In the genomic region with DNA sequence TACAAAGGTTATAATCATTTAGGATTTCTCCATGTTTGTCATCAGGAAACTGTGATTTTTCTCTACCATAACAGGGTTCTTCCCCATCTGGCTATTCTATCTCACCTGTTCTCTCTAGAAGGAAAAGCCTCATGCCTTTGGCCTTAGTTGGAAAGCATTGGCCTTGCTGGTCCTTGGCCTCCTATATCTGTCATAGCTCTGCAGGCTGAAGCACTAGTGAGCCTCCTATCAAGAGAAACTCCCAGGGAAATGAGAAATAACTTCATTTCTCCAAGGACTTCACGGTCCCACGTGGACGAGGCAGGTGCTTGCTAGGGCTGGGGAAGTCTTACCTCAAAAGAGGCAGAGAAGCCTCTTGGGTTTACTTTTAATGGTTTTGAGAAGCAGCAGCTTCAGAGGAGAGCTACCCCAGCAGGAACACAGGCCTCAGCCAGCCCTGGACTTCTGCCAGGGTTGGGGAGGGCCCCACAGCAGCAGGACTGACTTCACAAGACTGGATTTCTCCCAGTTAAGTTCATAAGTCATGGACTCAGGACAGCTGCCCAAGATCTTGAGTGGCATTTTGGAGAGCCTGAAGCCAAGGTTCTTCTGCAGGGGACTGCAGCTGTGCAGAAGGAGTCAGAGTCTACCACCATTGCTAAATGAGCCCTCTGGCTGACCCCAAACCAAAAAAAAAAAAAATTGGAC, we compare ENCODE assay signal across 10 cellular contexts. TPM values are rescaled to one million over a fixed set of nuclear protein-coding genes. Genes with fewer than 3 reads are reported as not detected.
A peak's percentile ranks its signal among the peaks of the same experiment; 100 is the strongest.
DNase-seq lines count a peak whose midpoint lies in the region; ATAC-seq and TF ChIP-seq lines count a peak whose summit lies in the region.
"Had no signal": no experiment of that assay in that cellular context is flagged by ENCODE, and none has a peak within 500 bp of the region (broad histone marks: within the 10 kb centered on the region; RNA-seq: fewer than 3 reads in every experiment).

No MANE protein-coding gene starts in this region.

- no peak for TF ChIP-seq EP300 in stomach (IDR thresholded peaks at IDR 0.05)

- in situ Hi-C loops in IMR-90 (cut with MboI; ENCODE audit: low sequenced_read_pairs): no loop called here

- no peak overlapping the region for H3K9ac ChIP-seq in IMR-90 (ENCODE audit: low read depth, low read length)

- H2BK15ac ChIP-seq in IMR-90 (ENCODE audit: low read depth, low read length): no peak overlapping the region

- H3K27ac Mint-ChIP-seq in chondrocyte (ENCODE audit: unreplicated experiment) (peak overlapping the region; percentile 75), WTC11 (no peak overlapping the region)
- H3K27ac Mint-ChIP-seq: activated naive CD8-positive, alpha-beta T cell had no signal

- H3K14ac ChIP-seq in IMR-90 (replicated peaks; ENCODE audit: low read depth, low read length): no peak overlapping the region

- TF ChIP-seq POLR2A in IMR-90 (IDR thresholded peaks at IDR 0.05; ENCODE audit: low read depth, low read length) (no peak), stomach (IDR thresholded peaks at IDR 0.05) (no peak), Peyer's patch (IDR thresholded peaks at IDR 0.05) (no peak)

- H3K56ac ChIP-seq in IMR-90 (ENCODE audit: extremely low read depth, insufficient read depth, low read length): no peak overlapping the region

- intact Hi-C loops in IMR-90 (cut with micrococcal nuclease) (loop anchor here (1.0 kb wide), 1 partner anchor 15 kb away; no protein-coding TSS in a partner anchor), stomach (cut with DNase I; ENCODE audit: low total_unique reads) (no loop called here)

- H3K27ac ChIP-seq in IMR-90 (ENCODE audit: insufficient read depth, low read length): no peak overlapping the region; the same call in 1 of the 2 replicates
- H3K27ac ChIP-seq in stomach: peak overlapping the region in 3 of 5 donors; percentile 43 to 74 (median 44)
- no peak overlapping the region for H3K27ac ChIP-seq in Peyer's patch

- H3K79me1 ChIP-seq in IMR-90 (ENCODE audit: low read depth in 1 of 2, low read length in 2 of 2): no peaks in the 10 kb centered on the region

- no peaks in the 10 kb centered on the region for H3K36me3 ChIP-seq in IMR-90 (ENCODE audit: control insufficient read depth, insufficient read depth, low read length)
- H3K36me3 ChIP-seq in stomach: no peaks in the 10 kb centered on the region
- no peaks in the 10 kb centered on the region for H3K36me3 ChIP-seq in Peyer's patch

- H4K8ac ChIP-seq in IMR-90 (ENCODE audit: low read depth in 2 of 2, low read length in 2 of 2): no peak overlapping the region

- no peak overlapping the region for H2AK5ac ChIP-seq in IMR-90 (ENCODE audit: low read depth, low read length)

- POLR2A ChIA-PET in IMR-90 (lab: Charles Lee; ENCODE audit: unreplicated experiment): interaction anchor here (1.2 kb wide), 1 partner anchor 15 kb away, joined by 4 read pairs; the partner anchor contains the start of gene PSAT1
- POLR2A ChIA-PET in WTC11 (lab: Charles Lee): interaction anchor here (1.7 kb wide), 1 partner anchor 16 kb away, joined by 5 read pairs; the partner anchor contains the start of gene PSAT1

- H3K23ac ChIP-seq in IMR-90 (ENCODE audit: low read depth, low read length): no peak overlapping the region

- H4K20me1 ChIP-seq in IMR-90 (ENCODE audit: insufficient read depth, low read length): no peaks in the 10 kb centered on the region

- DNase-seq in IMR-90: peak; percentile 75
- no peak for DNase-seq in chondrocyte (ENCODE audit: low spot score)
- peak; percentile 39 for DNase-seq in kidney tubule cell (ENCODE audit: low spot score)
- DNase-seq in stomach: peak; percentile 84
- DNase-seq in Peyer's patch: no peak
- DNase-seq in central memory CD4-positive, alpha-beta T cell: no peak
- no peak for DNase-seq in WTC11 (ENCODE audit: low spot score)
- DNase-seq: T1000 had no signal

- CTCF ChIA-PET in IMR-90 (lab: Yijun Ruan, JAX) (interaction anchor here (1.3 kb wide), 1 partner anchor 10 kb away, joined by 4 read pairs; no protein-coding TSS in a partner anchor), WTC11 (lab: Charles Lee) (interaction anchor here (0.6 kb wide), 1 partner anchor 132 kb away, joined by 5 read pairs; no protein-coding TSS in a partner anchor)

- H2AFZ ChIP-seq in IMR-90 (replicated peaks; ENCODE audit: low read length, poor library complexity): no peak overlapping the region

- no peak overlapping the region for H2AK9ac ChIP-seq in IMR-90 (replicated peaks; ENCODE audit: low read depth, low read length, poor library complexity)

- no TSS peak for BruUV-seq in IMR-90 (replicated peaks; lab: Mats Ljungman, UMichigan)

- TF ChIP-seq RAD21 in IMR-90 (IDR thresholded peaks at IDR 0.05; ENCODE audit: low read length): no peak

- H3K27me3 ChIP-seq in IMR-90 (ENCODE audit: control insufficient read depth, insufficient read depth, low read length) (no peaks in the 10 kb centered on the region), stomach (no peaks in the 10 kb centered on the region), Peyer's patch (no peaks in the 10 kb centered on the region)

- H3K18ac ChIP-seq in IMR-90 (ENCODE audit: low read depth, low read length): peak overlapping the region; percentile 24; the same call in 1 of the 2 replicates

- dilution Hi-C loops in IMR-90 (cut with HindIII; ENCODE audit: low sequenced_read_pairs, unreplicated experiment): no loop called here

- no peaks in the 10 kb centered on the region for H3K36me3 Mint-ChIP-seq in chondrocyte (ENCODE audit: low read depth)
- peaks cover 2% of the 10 kb centered on the region; the same call in 1 of the 2 replicates for H3K36me3 Mint-ChIP-seq in WTC11
- H3K36me3 Mint-ChIP-seq: activated naive CD8-positive, alpha-beta T cell had no signal

- ATAC-seq in IMR-90 (ENCODE audit: low read depth): peak; percentile 72
- no peak for ATAC-seq in HG02973 (IDR thresholded peaks at IDR 0.05; ENCODE audit: unreplicated experiment)
- ATAC-seq in WTC11: no peak

- H3K9me3 ChIP-seq in IMR-90 (ENCODE audit: control insufficient read depth, insufficient read depth, low read length) (no peaks in the 10 kb centered on the region), stomach (no peaks in the 10 kb centered on the region), Peyer's patch (no peaks in the 10 kb centered on the region)

- H3K4me3 Mint-ChIP-seq in chondrocyte (ENCODE audit: unreplicated experiment) (no peak overlapping the region), WTC11 (no peak overlapping the region)
- H3K4me3 Mint-ChIP-seq: activated naive CD8-positive, alpha-beta T cell had no signal

- no peak overlapping the region for H2BK120ac ChIP-seq in IMR-90 (ENCODE audit: low read depth, low read length)

- H2BK5ac ChIP-seq in IMR-90 (ENCODE audit: low read depth, low read length, poor library complexity, severe bottlenecking): no peak overlapping the region

- TF ChIP-seq CTCF in IMR-90 (conservative IDR thresholded peaks at IDR 0.05; ENCODE audit: low read depth, low read length): no peak
- no peak for TF ChIP-seq CTCF in chondrocyte (IDR thresholded peaks at IDR 0.05)
- TF ChIP-seq CTCF in stomach (IDR thresholded peaks at IDR 0.05): no peak
- no peak for TF ChIP-seq CTCF in Peyer's patch (IDR thresholded peaks at IDR 0.05)
- no peak for TF ChIP-seq CTCF in WTC11 (IDR thresholded peaks at IDR 0.05)

- WGBS in IMR-90 (ENCODE audit: extremely low coverage in 2 of 2, insufficient read length in 1 of 2), 2 experiments: no CpG with 5 or more reads among the region's 3 CpGs
- 31 to 45% (median 42%) methylated on average over 3 of the region's 3 CpGs for WGBS in stomach, 5 donors

- peaks cover 6% of the 10 kb centered on the region for H3K4me1 ChIP-seq in IMR-90 (ENCODE audit: control insufficient read depth, insufficient read depth, low read length)
- peaks cover 18 to 44% (median 32%) of the 10 kb centered on the region in 4 donors for H3K4me1 ChIP-seq in stomach
- no peaks in the 10 kb centered on the region for H3K4me1 ChIP-seq in Peyer's patch

- no peak overlapping the region; the same call in 1 of the 2 replicates for H3K4me2 ChIP-seq in IMR-90 (ENCODE audit: low read depth, low read length)

- H3K4me3 ChIP-seq in IMR-90 (ENCODE audit: insufficient read depth, low read depth, low read length) (no peak overlapping the region), stomach (no peak overlapping the region), Peyer's patch (no peak overlapping the region)

- H3K9me3 Mint-ChIP-seq in chondrocyte (ENCODE audit: low read depth) (no peaks in the 10 kb centered on the region), WTC11 (peaks cover 16% of the 10 kb centered on the region)

- no peaks in the 10 kb centered on the region for H3K9me1 ChIP-seq in IMR-90 (ENCODE audit: insufficient read depth, low read length)

- H4K5ac ChIP-seq in IMR-90 (ENCODE audit: low read depth, low read length): no peak overlapping the region; the same call in 1 of the 2 replicates

- H2BK20ac ChIP-seq in IMR-90 (ENCODE audit: low read depth, low read length): no peak overlapping the region

- H4K91ac ChIP-seq in IMR-90 (ENCODE audit: insufficient read depth, low read depth, low read length): no peak overlapping the region

- no peaks in the 10 kb centered on the region for H3K27me3 Mint-ChIP-seq in chondrocyte (ENCODE audit: low read depth)
- H3K27me3 Mint-ChIP-seq in WTC11 (ENCODE audit: low read depth): peaks cover 4% of the 10 kb centered on the region; the same call in 1 of the 2 replicates
- H3K27me3 Mint-ChIP-seq: activated naive CD8-positive, alpha-beta T cell had no signal

- H3K4me1 Mint-ChIP-seq in chondrocyte (ENCODE audit: low read depth) (peaks cover 27% of the 10 kb centered on the region), WTC11 (no peaks in the 10 kb centered on the region)

- no peak overlapping the region for H3K4ac ChIP-seq in IMR-90 (ENCODE audit: low read depth, low read length)

TF ChIP-seq in IMR-90, 13 proteins besides CTCF, POLR2A, EP300 and RAD21 (continues in another document):
- no peak for TF ChIP-seq CEBPB (IDR thresholded peaks at IDR 0.05; ENCODE audit: low read depth, low read length)

RNA-seq across cellular contexts. Expression of gene PSAT1, which starts 15.8 kb away (rescaled TPM):
- total RNA-seq in IMR-90 (2012; rRNA removed): 88.4 and 98.9 TPM in 2 replicates
- 52.2 and 77.2 TPM in 2 replicates for polyA plus RNA-seq in IMR-90 (2012; rRNA removed)
- polyA plus RNA-seq in IMR-90 (2012; cell fraction: cytosol; rRNA removed): 30.9 and 42.1 TPM in 2 replicates
- polyA plus RNA-seq in IMR-90 (2012; cell fraction: nucleus; rRNA removed; ENCODE audit: low replicate concordance): 15.8 and 49.8 TPM in 2 replicates
- 45.0 to 302 TPM (median 299 TPM) in 3 replicates for total RNA-seq in chondrocyte
- total RNA-seq in stomach: 10 to 100 TPM in 1 of 5 donors, 1 to 10 TPM in 3, under 1 TPM in 1; 0.45 to 12.0 (median 5.8) TPM
- polyA plus RNA-seq in stomach: 10 to 100 TPM; 13.4 to 21.8 (median 18.9) TPM
- 1 to 10 TPM; 1.0 to 2.4 (median 1.7) TPM for total RNA-seq in Peyer's patch
- total RNA-seq in WTC11 (2021): 169 to 240 TPM (median 173 TPM) in 3 replicates

RNA-seq across cellular contexts. Expression of gene CEP78, which starts 45.2 kb away (rescaled TPM):
- total RNA-seq in IMR-90 (2012; rRNA removed) (18.3 and 21.4 TPM in 2 replicates), chondrocyte (15.9 to 23.2 TPM (median 17.6 TPM) in 3 replicates), stomach (10 to 100 TPM in 3 of 5 donors, 1 to 10 TPM in 2; 4.5 to 34.1 (median 10.5) TPM), Peyer's patch (10 to 100 TPM in 1 of 4 donors, 1 to 10 TPM in 3; 5.4 to 19.0 (median 6.5) TPM), WTC11 (2021) (42.0 to 44.1 TPM (median 44.0 TPM) in 3 replicates)
- polyA plus RNA-seq in IMR-90 (2012; rRNA removed) (7.9 and 9.2 TPM in 2 replicates), stomach (1 to 10 TPM; 3.5 to 5.7 (median 4.7) TPM)
- polyA plus RNA-seq in IMR-90 (2012; cell fraction: cytosol; rRNA removed): 1.7 and 2.2 TPM in 2 replicates
- 4.6 and 12.0 TPM in 2 replicates for polyA plus RNA-seq in IMR-90 (2012; cell fraction: nucleus; rRNA removed; ENCODE audit: low replicate concordance)

Comparison
In these comparisons a context has a peak if more than half of its experiments do, and no peak if none do; other contexts are left out.
1. DNase-seq: peak in IMR-90 (single experiment), kidney tubule cell (single experiment) and stomach (single experiment); none in chondrocyte (single experiment), Peyer's patch (0 of 3), central memory CD4-positive, alpha-beta T cell (single experiment) and WTC11 (single experiment).
2. H3K27ac ChIP-seq: peak in stomach (3 of 5); none in IMR-90 (single experiment) and Peyer's patch (0 of 4).